In the genomic region with DNA sequence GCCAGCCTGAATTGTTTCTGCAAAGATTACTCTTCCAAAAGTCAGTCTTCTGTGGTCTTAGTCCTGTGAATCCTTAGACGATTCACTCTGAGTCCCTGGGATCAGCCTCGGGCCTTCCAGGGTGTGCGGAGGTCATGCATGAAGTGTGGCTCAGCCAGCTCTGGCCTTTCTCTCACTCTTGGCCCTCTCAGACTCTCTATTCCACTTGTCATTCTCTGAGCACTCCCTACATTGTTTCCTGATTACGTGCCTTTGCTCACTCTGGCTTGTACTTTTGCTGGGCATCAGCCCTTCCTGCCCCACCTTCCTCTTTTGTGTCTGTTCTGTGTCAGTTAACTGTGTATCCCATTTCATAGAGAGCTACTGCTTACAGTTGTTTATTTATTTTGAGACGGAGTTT, we compare ENCODE assay signal across 1 cellular context.
TF ChIP-seq lines count a peak whose summit lies in the region.

No MANE protein-coding gene starts in this region.

TF ChIP-seq in GM23338, 12 proteins besides CTCF, POLR2A, EP300 and RAD21 (continued from another document):
- TF ChIP-seq, protein P1, sequence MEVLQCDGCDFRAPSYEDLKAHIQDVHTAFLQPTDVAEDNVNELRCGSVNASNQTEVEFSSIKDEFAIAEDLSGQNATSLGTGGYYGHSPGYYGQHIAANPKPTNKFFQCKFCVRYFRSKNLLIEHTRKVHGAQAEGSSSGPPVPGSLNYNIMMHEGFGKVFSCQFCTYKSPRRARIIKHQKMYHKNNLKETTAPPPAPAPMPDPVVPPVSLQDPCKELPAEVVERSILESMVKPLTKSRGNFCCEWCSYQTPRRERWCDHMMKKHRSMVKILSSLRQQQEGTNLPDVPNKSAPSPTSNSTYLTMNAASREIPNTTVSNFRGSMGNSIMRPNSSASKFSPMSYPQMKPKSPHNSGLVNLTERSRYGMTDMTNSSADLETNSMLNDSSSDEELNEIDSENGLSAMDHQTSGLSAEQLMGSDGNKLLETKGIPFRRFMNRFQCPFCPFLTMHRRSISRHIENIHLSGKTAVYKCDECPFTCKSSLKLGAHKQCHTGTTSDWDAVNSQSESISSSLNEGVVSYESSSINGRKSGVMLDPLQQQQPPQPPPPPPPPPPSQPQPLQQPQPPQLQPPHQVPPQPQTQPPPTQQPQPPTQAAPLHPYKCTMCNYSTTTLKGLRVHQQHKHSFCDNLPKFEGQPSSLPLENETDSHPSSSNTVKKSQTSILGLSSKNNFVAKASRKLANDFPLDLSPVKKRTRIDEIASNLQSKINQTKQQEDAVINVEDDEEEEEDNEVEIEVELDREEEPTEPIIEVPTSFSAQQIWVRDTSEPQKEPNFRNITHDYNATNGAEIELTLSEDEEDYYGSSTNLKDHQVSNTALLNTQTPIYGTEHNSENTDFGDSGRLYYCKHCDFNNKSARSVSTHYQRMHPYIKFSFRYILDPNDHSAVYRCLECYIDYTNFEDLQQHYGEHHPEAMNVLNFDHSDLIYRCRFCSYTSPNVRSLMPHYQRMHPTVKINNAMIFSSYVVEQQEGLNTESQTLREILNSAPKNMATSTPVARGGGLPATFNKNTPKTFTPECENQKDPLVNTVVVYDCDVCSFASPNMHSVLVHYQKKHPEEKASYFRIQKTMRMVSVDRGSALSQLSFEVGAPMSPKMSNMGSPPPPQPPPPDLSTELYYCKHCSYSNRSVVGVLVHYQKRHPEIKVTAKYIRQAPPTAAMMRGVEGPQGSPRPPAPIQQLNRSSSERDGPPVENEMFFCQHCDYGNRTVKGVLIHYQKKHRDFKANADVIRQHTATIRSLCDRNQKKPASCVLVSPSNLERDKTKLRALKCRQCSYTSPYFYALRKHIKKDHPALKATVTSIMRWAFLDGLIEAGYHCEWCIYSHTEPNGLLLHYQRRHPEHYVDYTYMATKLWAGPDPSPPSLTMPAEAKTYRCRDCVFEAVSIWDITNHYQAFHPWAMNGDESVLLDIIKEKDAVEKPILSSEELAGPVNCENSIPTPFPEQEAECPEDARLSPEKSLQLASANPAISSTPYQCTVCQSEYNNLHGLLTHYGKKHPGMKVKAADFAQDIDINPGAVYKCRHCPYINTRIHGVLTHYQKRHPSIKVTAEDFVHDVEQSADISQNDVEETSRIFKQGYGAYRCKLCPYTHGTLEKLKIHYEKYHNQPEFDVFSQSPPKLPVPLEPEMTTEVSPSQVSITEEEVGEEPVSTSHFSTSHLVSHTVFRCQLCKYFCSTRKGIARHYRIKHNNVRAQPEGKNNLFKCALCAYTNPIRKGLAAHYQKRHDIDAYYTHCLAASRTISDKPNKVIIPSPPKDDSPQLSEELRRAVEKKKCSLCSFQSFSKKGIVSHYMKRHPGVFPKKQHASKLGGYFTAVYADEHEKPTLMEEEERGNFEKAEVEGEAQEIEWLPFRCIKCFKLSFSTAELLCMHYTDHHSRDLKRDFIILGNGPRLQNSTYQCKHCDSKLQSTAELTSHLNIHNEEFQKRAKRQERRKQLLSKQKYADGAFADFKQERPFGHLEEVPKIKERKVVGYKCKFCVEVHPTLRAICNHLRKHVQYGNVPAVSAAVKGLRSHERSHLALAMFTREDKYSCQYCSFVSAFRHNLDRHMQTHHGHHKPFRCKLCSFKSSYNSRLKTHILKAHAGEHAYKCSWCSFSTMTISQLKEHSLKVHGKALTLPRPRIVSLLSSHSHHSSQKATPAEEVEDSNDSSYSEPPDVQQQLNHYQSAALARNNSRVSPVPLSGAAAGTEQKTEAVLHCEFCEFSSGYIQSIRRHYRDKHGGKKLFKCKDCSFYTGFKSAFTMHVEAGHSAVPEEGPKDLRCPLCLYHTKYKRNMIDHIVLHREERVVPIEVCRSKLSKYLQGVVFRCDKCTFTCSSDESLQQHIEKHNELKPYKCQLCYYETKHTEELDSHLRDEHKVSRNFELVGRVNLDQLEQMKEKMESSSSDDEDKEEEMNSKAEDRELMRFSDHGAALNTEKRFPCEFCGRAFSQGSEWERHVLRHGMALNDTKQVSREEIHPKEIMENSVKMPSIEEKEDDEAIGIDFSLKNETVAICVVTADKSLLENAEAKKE (CRISPR knock-in tag; IDR thresholded peaks at IDR 0.05) = no peak
- no peak for TF ChIP-seq EZH2phosphoT487 (IDR thresholded peaks at IDR 0.05; ENCODE audit: unreplicated experiment)
- no peak for TF ChIP-seq STAT1 (IDR thresholded peaks at IDR 0.05; ENCODE audit: unreplicated experiment)
- TF ChIP-seq JUNB (IDR thresholded peaks at IDR 0.05; ENCODE audit: unreplicated experiment) = no peak
